14 cellular contexts compared by ENCODE assay signal in the genomic region with DNA sequence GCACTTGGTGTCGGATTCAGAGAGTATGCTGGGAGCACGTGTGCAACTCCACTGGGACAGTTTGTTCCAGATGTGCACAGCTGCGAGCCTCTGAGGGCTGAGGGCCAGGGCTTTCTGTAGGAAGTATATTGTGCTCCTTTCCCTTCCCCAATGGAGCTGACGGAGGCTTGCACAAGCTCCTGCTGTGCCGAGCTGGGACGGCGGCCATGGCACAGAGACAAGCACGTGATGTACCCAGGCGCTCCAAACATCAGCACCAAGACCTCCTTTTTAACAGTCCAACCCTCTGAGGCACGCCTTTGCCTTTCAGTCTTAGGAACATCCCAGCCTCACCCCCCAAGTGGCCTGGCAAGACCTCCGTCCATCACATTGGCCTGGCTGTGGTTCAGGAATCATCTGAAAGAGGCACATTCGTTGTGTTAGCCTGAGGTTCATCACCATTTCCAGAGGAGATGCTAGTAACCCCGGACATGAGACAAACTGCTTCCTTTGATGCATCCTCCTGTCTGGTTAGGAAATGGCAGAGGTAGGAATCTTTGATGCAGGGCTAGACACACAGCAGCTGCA.
DNase-seq lines count a peak whose midpoint lies in the region; ATAC-seq and TF ChIP-seq lines count a peak whose summit lies in the region.
"Had no signal": no experiment of that assay in that cellular context is flagged by ENCODE, and none has a peak within 500 bp of the region (broad histone marks: within the 10 kb centered on the region; RNA-seq: fewer than 3 reads in every experiment).

No MANE protein-coding gene starts in this region.

- DNase-seq in choroid plexus epithelial cell (ENCODE audit: low read depth): peak; percentile 44
- peak; percentile 93 for DNase-seq in right atrium auricular region (ENCODE audit: low spot score)
- DNase-seq in pons (ENCODE audit: low spot score): peak; percentile 96
- peak; percentile 87 to 94 for DNase-seq in uterus
- no peak for DNase-seq in activated CD4-positive, alpha-beta T cell treated with anti-CD3 and anti-CD28 coated beads, Interleukin-2, amount 50 U/mL, for 4 hours
- DNase-seq: Caco-2; effector memory CD8-positive, alpha-beta T cell; naive B cell; NCI-H146; SHP77 treated with DMSO at 0.1 percent for 48 hours; stimulated activated CD4-positive, alpha-beta T cell treated with anti-CD3 and anti-CD28 coated beads, Interleukin-15, amount 100 ng/mL, for 24 hours had no signal

- H3K4me1 ChIP-seq in right atrium auricular region (no peaks in the 10 kb centered on the region), uterus (no peaks in the 10 kb centered on the region)
- H3K4me1 ChIP-seq: Caco-2 had no signal

- no peak overlapping the region for H3K4me3 Mint-ChIP-seq in stimulated activated memory B cell treated with anti-CD40 and anti-IgM and Interleukin-4, amounts not matched to agents 10 μg/mL and 1 μg/mL and 100 μg/mL, for 72 hours
- H3K4me3 Mint-ChIP-seq: activated naive CD8-positive, alpha-beta T cell; effector memory CD8-positive, alpha-beta T cell; naive B cell had no signal

- TF ChIP-seq CTCF in choroid plexus epithelial cell (conservative IDR thresholded peaks at IDR 0.05; ENCODE audit: low read depth, low read length) (no peak), right atrium auricular region (IDR thresholded peaks at IDR 0.05) (no peak), uterus (IDR thresholded peaks at IDR 0.05) (no peak)

- H3K4me1 Mint-ChIP-seq in stimulated activated memory B cell treated with anti-CD40 and anti-IgM and Interleukin-4, amounts not matched to agents 10 μg/mL and 1 μg/mL and 100 μg/mL, for 72 hours: peaks cover 2% of the 10 kb centered on the region

- H3K27me3 ChIP-seq in right atrium auricular region (no peaks in the 10 kb centered on the region), uterus (no peaks in the 10 kb centered on the region)

- H3K27me3 Mint-ChIP-seq in stimulated activated memory B cell treated with anti-CD40 and anti-IgM and Interleukin-4, amounts not matched to agents 10 μg/mL and 1 μg/mL and 100 μg/mL, for 72 hours: peaks cover 26% of the 10 kb centered on the region

- H3K27ac Mint-ChIP-seq in stimulated activated memory B cell treated with anti-CD40 and anti-IgM and Interleukin-4, amounts not matched to agents 10 μg/mL and 1 μg/mL and 100 μg/mL, for 72 hours: no peak overlapping the region
- H3K27ac Mint-ChIP-seq: activated naive CD8-positive, alpha-beta T cell; effector memory CD8-positive, alpha-beta T cell; naive B cell had no signal

- H3K9me3 ChIP-seq in right atrium auricular region (no peaks in the 10 kb centered on the region), uterus (no peaks in the 10 kb centered on the region)
- H3K9me3 ChIP-seq: Caco-2 had no signal

- H3K36me3 ChIP-seq in right atrium auricular region (no peaks in the 10 kb centered on the region), uterus (no peaks in the 10 kb centered on the region)

- intact Hi-C loops in uterus (cut with DNase I; ENCODE audit: low total_unique reads): no loop called here

- peaks cover 7% of the 10 kb centered on the region for H3K9me3 Mint-ChIP-seq in stimulated activated memory B cell treated with anti-CD40 and anti-IgM and Interleukin-4, amounts not matched to agents 10 μg/mL and 1 μg/mL and 100 μg/mL, for 72 hours
- H3K9me3 Mint-ChIP-seq: effector memory CD8-positive, alpha-beta T cell had no signal

- TF ChIP-seq POLR2A in uterus (IDR thresholded peaks at IDR 0.05): no peak

- H3K27ac ChIP-seq in right atrium auricular region (peak overlapping the region in 1 of 2 donors; percentile 62), uterus (peak overlapping the region in 1 of 2 donors; percentile 65)

- H3K36me3 Mint-ChIP-seq in stimulated activated memory B cell treated with anti-CD40 and anti-IgM and Interleukin-4, amounts not matched to agents 10 μg/mL and 1 μg/mL and 100 μg/mL, for 72 hours: no peaks in the 10 kb centered on the region
- H3K36me3 Mint-ChIP-seq: activated naive CD8-positive, alpha-beta T cell; naive B cell had no signal

- no peak for ATAC-seq in stimulated activated memory B cell treated with anti-CD40 and anti-IgM and Interleukin-4, amounts not matched to agents 10 μg/mL and 1 μg/mL and 100 μg/mL, for 72 hours
- no peak for ATAC-seq in GM21390 (IDR thresholded peaks at IDR 0.05; ENCODE audit: unreplicated experiment)
- ATAC-seq: effector memory CD8-positive, alpha-beta T cell had no signal

- no peak overlapping the region for H3K4me3 ChIP-seq in choroid plexus epithelial cell (ENCODE audit: low read depth, low read length)
- no peak overlapping the region for H3K4me3 ChIP-seq in right atrium auricular region
- H3K4me3 ChIP-seq in uterus: no peak overlapping the region

Comparison
In these comparisons a context has a peak if more than half of its experiments do, and no peak if none do; other contexts are left out.
1. DNase-seq: peak in choroid plexus epithelial cell (single experiment), right atrium auricular region (single experiment), pons (single experiment) and uterus (2 of 2); none in activated CD4-positive, alpha-beta T cell treated with anti-CD3 and anti-CD28 coated beads, Interleukin-2, amount 50 U/mL, for 4 hours (0 of 2).